In the genomic region with DNA sequence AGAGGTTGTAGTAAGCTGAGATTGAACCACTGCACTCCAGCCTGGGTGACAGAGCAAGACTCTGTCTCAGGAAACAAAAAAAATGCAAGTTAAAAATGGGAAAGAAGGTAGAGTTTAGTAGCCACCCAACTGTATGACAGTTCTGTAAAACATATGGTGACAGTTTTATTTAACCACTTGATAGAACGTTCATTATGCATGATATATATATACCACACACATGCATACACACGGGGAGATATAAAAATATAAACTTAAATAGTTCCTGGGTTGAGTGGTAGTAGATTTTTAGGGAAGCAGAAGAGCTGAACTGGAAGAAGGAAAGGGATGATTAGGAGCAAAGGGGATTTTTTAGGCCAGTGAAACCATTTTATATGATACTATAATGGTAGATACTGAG, we compare ENCODE assay signal across 17 cellular contexts.
DNase-seq lines count a peak whose midpoint lies in the region; ATAC-seq and TF ChIP-seq lines count a peak whose summit lies in the region.
"Had no signal": no experiment of that assay in that cellular context is flagged by ENCODE, and none has a peak within 500 bp of the region (broad histone marks: within the 10 kb centered on the region; RNA-seq: fewer than 3 reads in every experiment).

No MANE protein-coding gene starts in this region.

- ATAC-seq in activated T-cell treated with anti-CD3 and anti-CD28 coated beads, Interleukin-2, amount 50 U/mL, for 72 hours (replicated peaks in 1 of 2), result no peak
- no peak for ATAC-seq in left lobe of liver

- DNase-seq in activated T-cell treated with anti-CD3 and anti-CD28 coated beads, Interleukin-2, amount 50 U/mL, for 72 hours, result no peak
- DNase-seq in activated T-cell treated with anti-CD3 and anti-CD28 coated beads, Interleukin-2, amount 50 U/mL, for 24 hours, result no peak
- DNase-seq in Karpas-422 (no peak), left lobe of liver (ENCODE audit: low spot score) (no peak), suprapubic skin (ENCODE audit: low spot score in 2 of 2) (no peak), midbrain (lab: John Stamatoyannopoulos, UW) (no peak)
- DNase-seq: AML-193; CD4-positive, CD25-positive, alpha-beta regulatory T cell; DMS153; DMS79 treated with DMSO at 0.1 percent for 48 hours; EL; GOT3; H9; HFFc6 had no signal

- no peaks in the 10 kb centered on the region for H3K9me3 Mint-ChIP-seq in activated T-cell treated with anti-CD3 and anti-CD28 coated beads, Interleukin-2, amount 50 U/mL, for 72 hours
- no peaks in the 10 kb centered on the region for H3K9me3 Mint-ChIP-seq in activated T-cell treated with anti-CD3 and anti-CD28 coated beads, Interleukin-2, amount 50 U/mL, for 24 hours
- peaks cover 0 to 10% (median 5%) of the 10 kb centered on the region in 5 experiments for H3K9me3 Mint-ChIP-seq in brain
- H3K9me3 Mint-ChIP-seq: CD4-positive, CD25-positive, alpha-beta regulatory T cell; H9; HFFc6 had no signal

- TF ChIP-seq EP300 in suprapubic skin (IDR thresholded peaks at IDR 0.05), result no peak

- H3K9me2 ChIP-seq in Karpas-422 (replicated peaks; ENCODE audit: insufficient read depth, low read length), result no peaks in the 10 kb centered on the region

- no peak overlapping the region for H3K4me2 ChIP-seq in Karpas-422 (ENCODE audit: low read depth, low read length, poor library complexity, severe bottlenecking)
- H3K4me2 ChIP-seq: BLaER1 had no signal

- no peak overlapping the region for H3K9ac ChIP-seq in Karpas-422 (ENCODE audit: low read length)
- H3K9ac ChIP-seq: BLaER1 had no signal

- H3K9me3 ChIP-seq in Karpas-422 (ENCODE audit: low read length) (no peaks in the 10 kb centered on the region), neutrophil (no peaks in the 10 kb centered on the region), suprapubic skin (no peaks in the 10 kb centered on the region)

- no peak for TF ChIP-seq CTCF in brain (conservative IDR thresholded peaks at IDR 0.05)
- no peak for TF ChIP-seq CTCF in neutrophil (IDR thresholded peaks at IDR 0.05)
- TF ChIP-seq CTCF in suprapubic skin (IDR thresholded peaks at IDR 0.05), result no peak

- H3K36me3 Mint-ChIP-seq in activated T-cell treated with anti-CD3 and anti-CD28 coated beads, Interleukin-2, amount 50 U/mL, for 72 hours (ENCODE audit: insufficient read depth in 2 of 2), result peaks cover 0 to 11% of the 10 kb centered on the region in 2 donors
- peaks cover 44% of the 10 kb centered on the region for H3K36me3 Mint-ChIP-seq in activated T-cell treated with anti-CD3 and anti-CD28 coated beads, Interleukin-2, amount 50 U/mL, for 24 hours (ENCODE audit: low read depth)
- peaks cover 47% of the 10 kb centered on the region for H3K36me3 Mint-ChIP-seq in brain

- H3K4me1 ChIP-seq in Karpas-422 (ENCODE audit: low read length) (peaks cover 46% of the 10 kb centered on the region), neutrophil (ENCODE audit: control insufficient read depth in 1 of 2, insufficient read depth in 1 of 2, low read depth in 1 of 2, low read length in 1 of 2) (peaks cover 0 to 3% of the 10 kb centered on the region in 2 experiments), suprapubic skin (peaks cover 31% of the 10 kb centered on the region)

- H3K27me3 Mint-ChIP-seq in activated T-cell treated with anti-CD3 and anti-CD28 coated beads, Interleukin-2, amount 50 U/mL, for 72 hours (ENCODE audit: low read depth), result no peaks in the 10 kb centered on the region
- no peaks in the 10 kb centered on the region for H3K27me3 Mint-ChIP-seq in activated T-cell treated with anti-CD3 and anti-CD28 coated beads, Interleukin-2, amount 50 U/mL, for 24 hours
- no peaks in the 10 kb centered on the region for H3K27me3 Mint-ChIP-seq in brain
- H3K27me3 Mint-ChIP-seq: CD4-positive, CD25-positive, alpha-beta regulatory T cell had no signal

- H3K79me2 ChIP-seq in Karpas-422 (ENCODE audit: low read length), result peaks cover 89% of the 10 kb centered on the region

- H3K4me1 Mint-ChIP-seq in activated T-cell treated with anti-CD3 and anti-CD28 coated beads, Interleukin-2, amount 50 U/mL, for 72 hours (ENCODE audit: low read depth), result peaks cover 36% of the 10 kb centered on the region
- peaks cover 39% of the 10 kb centered on the region for H3K4me1 Mint-ChIP-seq in activated T-cell treated with anti-CD3 and anti-CD28 coated beads, Interleukin-2, amount 50 U/mL, for 24 hours (ENCODE audit: low read depth)
- peaks cover 62% of the 10 kb centered on the region for H3K4me1 Mint-ChIP-seq in brain
- H3K4me1 Mint-ChIP-seq: H9 had no signal

- H2AFZ ChIP-seq in Karpas-422 (ENCODE audit: low read length), result no peak overlapping the region

- peak overlapping the region; percentile 25 for H3K27ac Mint-ChIP-seq in activated T-cell treated with anti-CD3 and anti-CD28 coated beads, Interleukin-2, amount 50 U/mL, for 72 hours
- H3K27ac Mint-ChIP-seq in activated T-cell treated with anti-CD3 and anti-CD28 coated beads, Interleukin-2, amount 50 U/mL, for 24 hours, result no peak overlapping the region
- H3K27ac Mint-ChIP-seq in brain, result peak overlapping the region in 3 of 5 experiments; percentile 23 to 51 (median 39)
- H3K27ac Mint-ChIP-seq: CD4-positive, CD25-positive, alpha-beta regulatory T cell; HFFc6 had no signal

- H3K27ac ChIP-seq in Karpas-422 (ENCODE audit: low read length), result peak overlapping the region; percentile 65
- peak overlapping the region; percentile 11 for H3K27ac ChIP-seq in neutrophil
- H3K27ac ChIP-seq in suprapubic skin, result no peak overlapping the region
- H3K27ac ChIP-seq: BLaER1 had no signal

- no peak for TF ChIP-seq POLR2A in suprapubic skin (IDR thresholded peaks at IDR 0.05)

- no peak overlapping the region for H3K4me3 ChIP-seq in Karpas-422 (ENCODE audit: low read length)
- no peak overlapping the region for H3K4me3 ChIP-seq in neutrophil (ENCODE audit: low read depth in 1 of 2, low read length in 1 of 2)
- no peak overlapping the region for H3K4me3 ChIP-seq in suprapubic skin
- H3K4me3 ChIP-seq: BLaER1 had no signal

- no peaks in the 10 kb centered on the region for H3K27me3 ChIP-seq in Karpas-422 (ENCODE audit: low read length)
- no peaks in the 10 kb centered on the region for H3K27me3 ChIP-seq in neutrophil
- H3K27me3 ChIP-seq in suprapubic skin, result no peaks in the 10 kb centered on the region
- H3K27me3 ChIP-seq: BLaER1 had no signal

- H3K4me3 Mint-ChIP-seq in activated T-cell treated with anti-CD3 and anti-CD28 coated beads, Interleukin-2, amount 50 U/mL, for 72 hours, result no peak overlapping the region
- H3K4me3 Mint-ChIP-seq in activated T-cell treated with anti-CD3 and anti-CD28 coated beads, Interleukin-2, amount 50 U/mL, for 24 hours, result no peak overlapping the region
- H3K4me3 Mint-ChIP-seq in brain, result no peak overlapping the region
- H3K4me3 Mint-ChIP-seq: CD4-positive, CD25-positive, alpha-beta regulatory T cell; H9; HFFc6 had no signal

- 76% methylated on average over 2 of the region's 2 CpGs for WGBS in suprapubic skin

- H4K20me1 ChIP-seq in Karpas-422 (ENCODE audit: insufficient read depth, low read depth, low read length), result no peaks in the 10 kb centered on the region

- H3K36me3 ChIP-seq in Karpas-422 (ENCODE audit: insufficient read depth, low read length) (peaks cover 14% of the 10 kb centered on the region; the same call in 1 of the 2 replicates), neutrophil (peaks cover 24% of the 10 kb centered on the region), suprapubic skin (peaks cover 7% of the 10 kb centered on the region)
